Comparison of ENCODE assay signal across 16 cellular contexts in the genomic region with DNA sequence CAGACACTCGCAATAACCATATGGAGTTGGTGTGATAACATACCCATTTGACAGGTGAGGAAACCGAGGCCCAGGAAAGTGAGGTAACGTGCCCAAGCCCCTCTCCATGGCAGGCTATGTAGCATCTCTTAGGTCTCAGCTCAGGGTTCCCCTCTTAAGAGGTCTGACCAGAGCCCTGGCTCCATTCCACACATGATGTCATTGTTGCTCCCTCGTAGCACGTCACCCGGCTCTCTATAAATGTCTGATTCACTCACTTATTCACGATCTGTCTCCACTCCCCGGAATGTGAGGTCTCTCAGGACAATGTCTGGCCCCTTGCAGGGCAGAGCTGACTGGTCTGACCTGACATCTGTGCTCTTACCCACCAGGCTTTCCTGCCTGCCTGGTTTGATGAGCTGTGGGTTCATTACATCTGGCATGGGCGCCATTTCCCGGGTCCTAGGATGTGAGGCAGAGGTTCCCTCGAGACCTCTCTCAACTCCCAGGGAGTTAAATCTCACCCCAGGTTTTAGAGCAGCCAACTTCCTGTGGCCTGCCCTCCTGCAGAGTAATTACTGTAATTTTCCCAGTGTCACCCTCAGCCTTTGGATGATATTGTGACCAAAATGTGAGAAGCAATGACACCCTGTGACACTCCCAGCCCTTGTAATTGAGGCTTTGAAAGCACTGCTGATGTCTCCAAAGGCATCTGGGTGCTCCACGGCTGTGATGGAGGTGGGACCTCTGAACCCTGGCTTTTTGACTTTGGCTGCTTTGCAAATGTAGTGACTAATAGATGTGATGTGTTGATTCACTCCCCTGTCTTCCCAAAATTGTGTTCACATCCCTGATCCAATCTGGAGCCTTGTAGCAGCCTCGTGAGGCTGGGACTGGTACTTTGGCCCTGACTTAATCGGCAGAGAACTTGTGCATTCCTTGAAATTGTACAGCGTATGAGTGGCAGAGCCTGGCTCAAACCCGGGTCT. TPM values are rescaled to one million over a fixed set of nuclear protein-coding genes. Genes with fewer than 3 reads are reported as not detected.
DNase-seq lines count a peak whose midpoint lies in the region; TF ChIP-seq lines count a peak whose summit lies in the region.
"Had no signal": no experiment of that assay in that cellular context is flagged by ENCODE, and none has a peak within 500 bp of the region (broad histone marks: within the 10 kb centered on the region; RNA-seq: fewer than 3 reads in every experiment).

No MANE protein-coding gene starts in this region.

- H3K27me3 ChIP-seq in MG63 (no peaks in the 10 kb centered on the region), osteoblast (ENCODE audit: insufficient read depth, low read length) (no peaks in the 10 kb centered on the region)

- no peaks in the 10 kb centered on the region for H3K79me2 ChIP-seq in osteoblast (ENCODE audit: insufficient read depth, low read length)

- peaks cover 53% of the 10 kb centered on the region for H3K4me1 ChIP-seq in osteoblast (ENCODE audit: insufficient read depth, low read length)

- peak overlapping the region; percentile 98 for H3K27ac ChIP-seq in osteoblast (ENCODE audit: low read depth, low read length)
- H3K27ac ChIP-seq: SK-N-MC had no signal

- in situ Hi-C loops in Caki2 (cut with HindIII; ENCODE audit: low pct_unique_long_range_greater_than_20kb, low sequenced_read_pairs): no loop called here

- no peak overlapping the region for H3K4me3 ChIP-seq in MG63
- H3K4me3 ChIP-seq in choroid plexus epithelial cell (ENCODE audit: low read depth, low read length): no peak overlapping the region
- no peak overlapping the region for H3K4me3 ChIP-seq in osteoblast (ENCODE audit: insufficient read depth, low read length)
- H3K4me3 ChIP-seq: SK-N-MC had no signal

- peak overlapping the region; percentile 64 for H3K4me2 ChIP-seq in osteoblast (ENCODE audit: insufficient read depth, low read length)

- H3K36me3 ChIP-seq in MG63 (no peaks in the 10 kb centered on the region), osteoblast (ENCODE audit: insufficient read depth, low read length) (no peaks in the 10 kb centered on the region)

- H3K9me3 ChIP-seq in MG63: no peaks in the 10 kb centered on the region
- H3K9me3 ChIP-seq in osteoblast (ENCODE audit: low read depth, low read length): no peaks in the 10 kb centered on the region

- DNase-seq in Caki2 (ENCODE audit: low read depth): peak; percentile 12
- DNase-seq in MG63: peak; percentile 90
- peak; percentile 92 for DNase-seq in choroid plexus epithelial cell (ENCODE audit: low read depth)
- peak; percentile 98 for DNase-seq in osteoblast (ENCODE audit: insufficient read length, low spot score, missing footprints)
- no peak for DNase-seq in COR-L47 (lab: John Stamatoyannopoulos, UW)
- DNase-seq in GM20000 (ENCODE audit: low spot score): no peak
- no peak for DNase-seq in stimulated activated CD4-positive, alpha-beta T cell treated with anti-CD3 and anti-CD28 coated beads, Interleukin-4, amount 100 ng/mL, for 24 hours
- DNase-seq in GM19240 (ENCODE audit: insufficient read length, low spot score): no peak
- DNase-seq: activated CD4-positive, alpha-beta T cell treated with anti-CD3 and anti-CD28 coated beads, Interleukin-2, amount 10 ng/mL, durations not matched to agents 24 days and 14 days; activated naive CD4-positive, alpha-beta T cell treated with anti-CD3 and anti-CD28 coated beads for 36 hours; DMS79 treated with DMSO at 0.1 percent for 48 hours; effector CD8-positive, alpha-beta T cell; KBM-7; NCI-H345; stimulated activated CD4-positive, alpha-beta T cell treated with anti-CD3 and anti-CD28 coated beads, Interleukin-4, amount 100 ng/mL, for 1 hour had no signal

- H2AFZ ChIP-seq in osteoblast (ENCODE audit: low read length): peak overlapping the region; percentile 61

- no peak for TF ChIP-seq CTCF in choroid plexus epithelial cell (conservative IDR thresholded peaks at IDR 0.05; ENCODE audit: low read depth, low read length)
- TF ChIP-seq CTCF in osteoblast (IDR thresholded peaks at IDR 0.05; ENCODE audit: extremely low read depth, low read depth, low read length): peak; percentile 21
- TF ChIP-seq CTCF in GM20000 (IDR thresholded peaks at IDR 0.05; ENCODE audit: extremely low read depth, missing control alignments): no peak

- no peaks in the 10 kb centered on the region for H4K20me1 ChIP-seq in osteoblast (ENCODE audit: insufficient read depth, low read length)

RNA-seq across cellular contexts. Expression of a gene that starts 10.6 kb away (rescaled TPM):
- 1.2 and 1.5 TPM in 2 replicates for total RNA-seq in Caki2 (2014; rRNA removed; shearing (Covaris generic); ENCODE audit: low replicate concordance)
- total RNA-seq in MG63 (2014; rRNA removed; shearing (Covaris generic); ENCODE audit: low replicate concordance): 0.20 TPM in 1 of 2 replicates, not detected in the other
- total RNA-seq in osteoblast: not detected in 2 replicates
- total RNA-seq: activated CD4-positive, alpha-beta T cell treated with anti-CD3 and anti-CD28 coated beads, Interleukin-2, amount 10 ng/mL, durations not matched to agents 24 days and 14 days had no signal

Comparison
In these comparisons a context has a peak if more than half of its experiments do, and no peak if none do; other contexts are left out.
1. DNase-seq: peak in Caki2 (single experiment), MG63 (single experiment), choroid plexus epithelial cell (single experiment) and osteoblast (single experiment); none in COR-L47 (single experiment), GM20000 (single experiment), stimulated activated CD4-positive, alpha-beta T cell treated with anti-CD3 and anti-CD28 coated beads, Interleukin-4, amount 100 ng/mL, for 24 hours (single experiment) and GM19240 (single experiment).